ENCODE assay signal across 2 cellular contexts in genomic region chr15:71650603-71651002, GRCh38.
TF ChIP-seq lines count a peak whose summit lies in the region.

No MANE protein-coding gene starts in this region.

TF ChIP-seq in GM23338, 12 proteins besides CTCF, POLR2A, EP300 and RAD21:
- TF ChIP-seq EZH2phosphoT487 (IDR thresholded peaks at IDR 0.05; ENCODE audit: unreplicated experiment), result no peak

TF ChIP-seq in H1, 55 proteins besides CTCF, POLR2A, EP300 and RAD21:
- TF ChIP-seq, protein P1, sequence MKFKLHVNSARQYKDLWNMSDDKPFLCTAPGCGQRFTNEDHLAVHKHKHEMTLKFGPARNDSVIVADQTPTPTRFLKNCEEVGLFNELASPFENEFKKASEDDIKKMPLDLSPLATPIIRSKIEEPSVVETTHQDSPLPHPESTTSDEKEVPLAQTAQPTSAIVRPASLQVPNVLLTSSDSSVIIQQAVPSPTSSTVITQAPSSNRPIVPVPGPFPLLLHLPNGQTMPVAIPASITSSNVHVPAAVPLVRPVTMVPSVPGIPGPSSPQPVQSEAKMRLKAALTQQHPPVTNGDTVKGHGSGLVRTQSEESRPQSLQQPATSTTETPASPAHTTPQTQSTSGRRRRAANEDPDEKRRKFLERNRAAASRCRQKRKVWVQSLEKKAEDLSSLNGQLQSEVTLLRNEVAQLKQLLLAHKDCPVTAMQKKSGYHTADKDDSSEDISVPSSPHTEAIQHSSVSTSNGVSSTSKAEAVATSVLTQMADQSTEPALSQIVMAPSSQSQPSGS (IDR thresholded peaks at IDR 0.05; ENCODE audit: low read length), result no peak
- TF ChIP-seq YY1 (IDR thresholded peaks at IDR 0.05; ENCODE audit: low read depth, low read length) (0 out of 2 replicates have a peak, but pooled peaks have one; percentile 21), GTF2F1 (IDR thresholded peaks at IDR 0.05; ENCODE audit: borderline replicate concordance, low read depth, low read length) (no peak)
TF ChIP-seq in H1: peak in this region for 1.
